ENCODE assay signal across 1 cellular context in the genomic region with DNA sequence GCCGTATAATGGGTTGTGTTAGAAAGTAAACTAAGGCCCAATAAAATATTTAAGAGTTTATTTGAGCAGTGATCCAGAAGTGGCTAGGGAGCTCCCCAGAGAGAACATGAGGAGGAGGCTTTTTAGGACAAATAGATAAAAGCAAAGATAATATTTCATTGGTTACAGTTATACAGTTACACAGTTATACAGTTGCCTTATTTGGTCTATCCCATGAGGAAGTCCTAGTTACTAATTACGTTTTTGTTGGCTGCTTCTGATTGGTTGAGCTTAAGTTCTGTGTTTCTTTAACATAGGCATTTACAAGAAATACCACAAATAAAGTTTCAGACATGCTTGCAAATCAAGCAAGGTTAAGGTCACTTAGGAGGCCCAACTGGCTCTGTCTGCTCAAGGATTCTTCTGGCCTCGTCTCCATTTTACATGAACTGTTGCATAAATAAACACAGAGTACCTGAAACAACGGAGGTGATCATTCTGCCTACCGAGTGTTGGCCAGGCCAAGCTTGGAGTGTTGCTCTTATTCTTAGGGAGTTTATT.
TF ChIP-seq lines count a peak whose summit lies in the region.

No MANE protein-coding gene starts in this region.

TF ChIP-seq in K562, 482 proteins besides CTCF, POLR2A, EP300 and RAD21 (continued from another document):
- TF ChIP-seq NCOR1 (IDR thresholded peaks at IDR 0.05) (no peak), ATF1 (CRISPR knock-in tag; IDR thresholded peaks at IDR 0.05) (no peak), ATF1 (tag; IDR thresholded peaks at IDR 0.05) (peak; percentile 82), RBM25 (IDR thresholded peaks at IDR 0.05; ENCODE audit: low read depth, low read length, severe bottlenecking) (peak; percentile 18), FOXJ2 (tag; IDR thresholded peaks at IDR 0.05) (no peak), SRF (CRISPR knock-in tag; IDR thresholded peaks at IDR 0.05) (peak in 1 of 2 experiments; percentile 85; a peak in 2 of 4 replicates), FUS (optimal IDR thresholded peaks at IDR 0.05; ENCODE audit: low read depth, low read length) (no peak), ZNF75A (CRISPR knock-in tag; IDR thresholded peaks at IDR 0.05) (no peak), ZNF561 (CRISPR knock-in tag; conservative IDR thresholded peaks at IDR 0.05) (no peak), MYNN (IDR thresholded peaks at IDR 0.05) (no peak), MYNN (CRISPR knock-in tag; IDR thresholded peaks at IDR 0.05) (no peak), CREM (IDR thresholded peaks at IDR 0.05; ENCODE audit: low read depth) (peak; percentile 86), FOS (IDR thresholded peaks at IDR 0.05; ENCODE audit: extremely low read depth, insufficient read length) (peak; percentile 52), NFXL1 (CRISPR knock-in tag; IDR thresholded peaks at IDR 0.05) (no peak), RFX5 (IDR thresholded peaks at IDR 0.05; ENCODE audit: low read depth, low read length) (peak; percentile 98), HMG20B (CRISPR knock-in tag; IDR thresholded peaks at IDR 0.05) (no peak), KLF1 (tag; IDR thresholded peaks at IDR 0.05) (no peak)
- TF ChIP-seq, protein P1, sequence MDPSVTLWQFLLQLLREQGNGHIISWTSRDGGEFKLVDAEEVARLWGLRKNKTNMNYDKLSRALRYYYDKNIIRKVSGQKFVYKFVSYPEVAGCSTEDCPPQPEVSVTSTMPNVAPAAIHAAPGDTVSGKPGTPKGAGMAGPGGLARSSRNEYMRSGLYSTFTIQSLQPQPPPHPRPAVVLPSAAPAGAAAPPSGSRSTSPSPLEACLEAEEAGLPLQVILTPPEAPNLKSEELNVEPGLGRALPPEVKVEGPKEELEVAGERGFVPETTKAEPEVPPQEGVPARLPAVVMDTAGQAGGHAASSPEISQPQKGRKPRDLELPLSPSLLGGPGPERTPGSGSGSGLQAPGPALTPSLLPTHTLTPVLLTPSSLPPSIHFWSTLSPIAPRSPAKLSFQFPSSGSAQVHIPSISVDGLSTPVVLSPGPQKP (CRISPR knock-in tag; IDR thresholded peaks at IDR 0.05): no peak
- TF ChIP-seq, protein P2, sequence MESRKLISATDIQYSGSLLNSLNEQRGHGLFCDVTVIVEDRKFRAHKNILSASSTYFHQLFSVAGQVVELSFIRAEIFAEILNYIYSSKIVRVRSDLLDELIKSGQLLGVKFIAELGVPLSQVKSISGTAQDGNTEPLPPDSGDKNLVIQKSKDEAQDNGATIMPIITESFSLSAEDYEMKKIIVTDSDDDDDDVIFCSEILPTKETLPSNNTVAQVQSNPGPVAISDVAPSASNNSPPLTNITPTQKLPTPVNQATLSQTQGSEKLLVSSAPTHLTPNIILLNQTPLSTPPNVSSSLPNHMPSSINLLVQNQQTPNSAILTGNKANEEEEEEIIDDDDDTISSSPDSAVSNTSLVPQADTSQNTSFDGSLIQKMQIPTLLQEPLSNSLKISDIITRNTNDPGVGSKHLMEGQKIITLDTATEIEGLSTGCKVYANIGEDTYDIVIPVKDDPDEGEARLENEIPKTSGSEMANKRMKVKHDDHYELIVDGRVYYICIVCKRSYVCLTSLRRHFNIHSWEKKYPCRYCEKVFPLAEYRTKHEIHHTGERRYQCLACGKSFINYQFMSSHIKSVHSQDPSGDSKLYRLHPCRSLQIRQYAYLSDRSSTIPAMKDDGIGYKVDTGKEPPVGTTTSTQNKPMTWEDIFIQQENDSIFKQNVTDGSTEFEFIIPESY (CRISPR knock-in tag; IDR thresholded peaks at IDR 0.05): no peak
- TF ChIP-seq, protein P3, sequence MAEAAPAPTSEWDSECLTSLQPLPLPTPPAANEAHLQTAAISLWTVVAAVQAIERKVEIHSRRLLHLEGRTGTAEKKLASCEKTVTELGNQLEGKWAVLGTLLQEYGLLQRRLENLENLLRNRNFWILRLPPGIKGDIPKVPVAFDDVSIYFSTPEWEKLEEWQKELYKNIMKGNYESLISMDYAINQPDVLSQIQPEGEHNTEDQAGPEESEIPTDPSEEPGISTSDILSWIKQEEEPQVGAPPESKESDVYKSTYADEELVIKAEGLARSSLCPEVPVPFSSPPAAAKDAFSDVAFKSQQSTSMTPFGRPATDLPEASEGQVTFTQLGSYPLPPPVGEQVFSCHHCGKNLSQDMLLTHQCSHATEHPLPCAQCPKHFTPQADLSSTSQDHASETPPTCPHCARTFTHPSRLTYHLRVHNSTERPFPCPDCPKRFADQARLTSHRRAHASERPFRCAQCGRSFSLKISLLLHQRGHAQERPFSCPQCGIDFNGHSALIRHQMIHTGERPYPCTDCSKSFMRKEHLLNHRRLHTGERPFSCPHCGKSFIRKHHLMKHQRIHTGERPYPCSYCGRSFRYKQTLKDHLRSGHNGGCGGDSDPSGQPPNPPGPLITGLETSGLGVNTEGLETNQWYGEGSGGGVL (CRISPR knock-in tag; IDR thresholded peaks at IDR 0.05): no peak
- TF ChIP-seq, protein P4, sequence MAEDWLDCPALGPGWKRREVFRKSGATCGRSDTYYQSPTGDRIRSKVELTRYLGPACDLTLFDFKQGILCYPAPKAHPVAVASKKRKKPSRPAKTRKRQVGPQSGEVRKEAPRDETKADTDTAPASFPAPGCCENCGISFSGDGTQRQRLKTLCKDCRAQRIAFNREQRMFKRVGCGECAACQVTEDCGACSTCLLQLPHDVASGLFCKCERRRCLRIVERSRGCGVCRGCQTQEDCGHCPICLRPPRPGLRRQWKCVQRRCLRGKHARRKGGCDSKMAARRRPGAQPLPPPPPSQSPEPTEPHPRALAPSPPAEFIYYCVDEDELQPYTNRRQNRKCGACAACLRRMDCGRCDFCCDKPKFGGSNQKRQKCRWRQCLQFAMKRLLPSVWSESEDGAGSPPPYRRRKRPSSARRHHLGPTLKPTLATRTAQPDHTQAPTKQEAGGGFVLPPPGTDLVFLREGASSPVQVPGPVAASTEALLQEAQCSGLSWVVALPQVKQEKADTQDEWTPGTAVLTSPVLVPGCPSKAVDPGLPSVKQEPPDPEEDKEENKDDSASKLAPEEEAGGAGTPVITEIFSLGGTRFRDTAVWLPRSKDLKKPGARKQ (CRISPR knock-in tag; IDR thresholded peaks at IDR 0.05): no peak
- TF ChIP-seq, protein P5, sequence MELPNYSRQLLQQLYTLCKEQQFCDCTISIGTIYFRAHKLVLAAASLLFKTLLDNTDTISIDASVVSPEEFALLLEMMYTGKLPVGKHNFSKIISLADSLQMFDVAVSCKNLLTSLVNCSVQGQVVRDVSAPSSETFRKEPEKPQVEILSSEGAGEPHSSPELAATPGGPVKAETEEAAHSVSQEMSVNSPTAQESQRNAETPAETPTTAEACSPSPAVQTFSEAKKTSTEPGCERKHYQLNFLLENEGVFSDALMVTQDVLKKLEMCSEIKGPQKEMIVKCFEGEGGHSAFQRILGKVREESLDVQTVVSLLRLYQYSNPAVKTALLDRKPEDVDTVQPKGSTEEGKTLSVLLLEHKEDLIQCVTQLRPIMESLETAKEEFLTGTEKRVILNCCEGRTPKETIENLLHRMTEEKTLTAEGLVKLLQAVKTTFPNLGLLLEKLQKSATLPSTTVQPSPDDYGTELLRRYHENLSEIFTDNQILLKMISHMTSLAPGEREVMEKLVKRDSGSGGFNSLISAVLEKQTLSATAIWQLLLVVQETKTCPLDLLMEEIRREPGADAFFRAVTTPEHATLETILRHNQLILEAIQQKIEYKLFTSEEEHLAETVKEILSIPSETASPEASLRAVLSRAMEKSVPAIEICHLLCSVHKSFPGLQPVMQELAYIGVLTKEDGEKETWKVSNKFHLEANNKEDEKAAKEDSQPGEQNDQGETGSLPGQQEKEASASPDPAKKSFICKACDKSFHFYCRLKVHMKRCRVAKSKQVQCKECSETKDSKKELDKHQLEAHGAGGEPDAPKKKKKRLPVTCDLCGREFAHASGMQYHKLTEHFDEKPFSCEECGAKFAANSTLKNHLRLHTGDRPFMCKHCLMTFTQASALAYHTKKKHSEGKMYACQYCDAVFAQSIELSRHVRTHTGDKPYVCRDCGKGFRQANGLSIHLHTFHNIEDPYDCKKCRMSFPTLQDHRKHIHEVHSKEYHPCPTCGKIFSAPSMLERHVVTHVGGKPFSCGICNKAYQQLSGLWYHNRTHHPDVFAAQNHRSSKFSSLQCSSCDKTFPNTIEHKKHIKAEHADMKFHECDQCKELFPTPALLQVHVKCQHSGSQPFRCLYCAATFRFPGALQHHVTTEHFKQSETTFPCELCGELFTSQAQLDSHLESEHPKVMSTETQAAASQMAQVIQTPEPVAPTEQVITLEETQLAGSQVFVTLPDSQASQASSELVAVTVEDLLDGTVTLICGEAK (IDR thresholded peaks at IDR 0.05): peak; percentile 78
- TF ChIP-seq, protein P5 (CRISPR knock-in tag; IDR thresholded peaks at IDR 0.05): peak; percentile 36; the same call in 1 of the 2 replicates
